12 cellular contexts compared by ENCODE assay signal in genomic region chr15:55224892-55225291, GRCh38. TPM values are rescaled to one million over a fixed set of nuclear protein-coding genes. Genes with fewer than 3 reads are reported as not detected.
A peak's percentile ranks its signal among the peaks of the same experiment; 100 is the strongest.
DNase-seq lines count a peak whose midpoint lies in the region; ATAC-seq, FAIRE-seq and TF ChIP-seq lines count a peak whose summit lies in the region.
"Had no signal": no experiment of that assay in that cellular context is flagged by ENCODE, and none has a peak within 500 bp of the region (broad histone marks: within the 10 kb centered on the region; RNA-seq: fewer than 3 reads in every experiment).

No MANE protein-coding gene starts in this region.

- H2BK15ac ChIP-seq in mesendoderm (replicated peaks; ENCODE audit: low read depth): no peak overlapping the region

- no peaks in the 10 kb centered on the region for H3K79me2 ChIP-seq in mesendoderm (ENCODE audit: control insufficient read depth, insufficient read depth, low read length)

- H3K18ac ChIP-seq in mesendoderm (ENCODE audit: low read length): no peak overlapping the region

- H3K4me1 Mint-ChIP-seq in activated B cell treated with CpG ODN at 0.5 μM for 24 hours: peaks cover 52% of the 10 kb centered on the region
- peaks cover 47% of the 10 kb centered on the region for H3K4me1 Mint-ChIP-seq in stimulated activated memory B cell treated with anti-CD40 and anti-IgM and Interleukin-4, amounts not matched to agents 10 μg/mL and 1 μg/mL and 100 μg/mL, for 72 hours

- H3K4me3 ChIP-seq in mesendoderm (ENCODE audit: low read length): no peak overlapping the region
- H3K4me3 ChIP-seq: coronary artery had no signal

- H3K36me3 ChIP-seq in mesendoderm (ENCODE audit: control insufficient read depth, insufficient read depth, low read length): no peaks in the 10 kb centered on the region

- H4K8ac ChIP-seq in mesendoderm (ENCODE audit: low read depth, low read length): no peak overlapping the region

- no peak overlapping the region for H2AK5ac ChIP-seq in mesendoderm (ENCODE audit: low read length)

- no peak for TF ChIP-seq CTCF in activated B cell treated with CpG ODN at 0.5 μM for 24 hours (IDR thresholded peaks at IDR 0.05)

- no peaks in the 10 kb centered on the region for H3K79me1 ChIP-seq in mesendoderm (ENCODE audit: low read length)

- no peaks in the 10 kb centered on the region for H3K4me1 ChIP-seq in mesendoderm (ENCODE audit: control insufficient read depth, low read depth, low read length)

- intact Hi-C loops in activated B cell treated with CpG ODN at 0.5 μM for 24 hours (cut with micrococcal nuclease): loop anchor here (5.0 to 10.0 kb wide), 3 partner anchors 32 to 60 kb away; no protein-coding TSS in a partner anchor

- no peak for DNase-seq in GM18507 (ENCODE audit: extremely low spot score, insufficient read length, low read depth)
- DNase-seq in activated B cell treated with CpG ODN at 0.5 μM for 24 hours: no peak
- peak; percentile 19 for DNase-seq in mesendoderm
- no peak for DNase-seq in NCI-H2171 (lab: John Stamatoyannopoulos, UW)
- DNase-seq in DMS153 (lab: John Stamatoyannopoulos, UW): no peak
- no peak for DNase-seq in activated CD8-positive, alpha-beta memory T cell treated with anti-CD3 and anti-CD28 coated beads for 24 hours
- DNase-seq: DMS53, NCI-H1436, SHP77 had no signal

- H4K5ac ChIP-seq in mesendoderm (ENCODE audit: low read length): no peak overlapping the region

- H3K9me3 Mint-ChIP-seq in activated B cell treated with CpG ODN at 0.5 μM for 24 hours: no peaks in the 10 kb centered on the region
- no peaks in the 10 kb centered on the region for H3K9me3 Mint-ChIP-seq in stimulated activated memory B cell treated with anti-CD40 and anti-IgM and Interleukin-4, amounts not matched to agents 10 μg/mL and 1 μg/mL and 100 μg/mL, for 72 hours

- H3K27me3 ChIP-seq in mesendoderm (ENCODE audit: insufficient read depth, low read length, poor library complexity): no peaks in the 10 kb centered on the region

- CTCF ChIA-PET in activated B cell treated with CpG ODN at 0.5 μM for 24 hours (lab: Charles Lee): no interaction called here

- POLR2A ChIA-PET in activated B cell treated with CpG ODN at 0.5 μM for 24 hours (lab: Charles Lee): no interaction called here

- H3K56ac ChIP-seq in mesendoderm (ENCODE audit: low read length): no peak overlapping the region

- H3K36me3 Mint-ChIP-seq in activated B cell treated with CpG ODN at 0.5 μM for 24 hours (ENCODE audit: low read depth): peaks cover 15% of the 10 kb centered on the region
- H3K36me3 Mint-ChIP-seq in stimulated activated memory B cell treated with anti-CD40 and anti-IgM and Interleukin-4, amounts not matched to agents 10 μg/mL and 1 μg/mL and 100 μg/mL, for 72 hours: peaks cover 34% of the 10 kb centered on the region

- no peak overlapping the region for H3K23ac ChIP-seq in mesendoderm (ENCODE audit: low read length)

- H3K4me3 Mint-ChIP-seq in activated B cell treated with CpG ODN at 0.5 μM for 24 hours: no peak overlapping the region
- H3K4me3 Mint-ChIP-seq in stimulated activated memory B cell treated with anti-CD40 and anti-IgM and Interleukin-4, amounts not matched to agents 10 μg/mL and 1 μg/mL and 100 μg/mL, for 72 hours: no peak overlapping the region

- H3K4ac ChIP-seq in mesendoderm (ENCODE audit: low read depth, low read length): no peak overlapping the region

- peak overlapping the region; percentile 42 for H3K27ac Mint-ChIP-seq in activated B cell treated with CpG ODN at 0.5 μM for 24 hours
- no peak overlapping the region for H3K27ac Mint-ChIP-seq in stimulated activated memory B cell treated with anti-CD40 and anti-IgM and Interleukin-4, amounts not matched to agents 10 μg/mL and 1 μg/mL and 100 μg/mL, for 72 hours

- ATAC-seq in HG03442 (IDR thresholded peaks at IDR 0.05; ENCODE audit: unreplicated experiment): peak; percentile 40
- ATAC-seq in activated B cell treated with CpG ODN at 0.5 μM for 24 hours (ENCODE audit: low read depth): no peak
- ATAC-seq in stimulated activated memory B cell treated with anti-CD40 and anti-IgM and Interleukin-4, amounts not matched to agents 10 μg/mL and 1 μg/mL and 100 μg/mL, for 72 hours: no peak

- no peaks in the 10 kb centered on the region for H3K27me3 Mint-ChIP-seq in activated B cell treated with CpG ODN at 0.5 μM for 24 hours
- no peaks in the 10 kb centered on the region for H3K27me3 Mint-ChIP-seq in stimulated activated memory B cell treated with anti-CD40 and anti-IgM and Interleukin-4, amounts not matched to agents 10 μg/mL and 1 μg/mL and 100 μg/mL, for 72 hours

- no peak overlapping the region for H2BK5ac ChIP-seq in mesendoderm (ENCODE audit: low read length)

- peak; percentile 56 for FAIRE-seq in GM18507 (lab: Jason Lieb, UNC)

- H3K4me2 ChIP-seq in mesendoderm (ENCODE audit: low read length): no peak overlapping the region

- H3K9ac ChIP-seq in mesendoderm (ENCODE audit: low read length): no peak overlapping the region

- no peak overlapping the region for H2BK120ac ChIP-seq in mesendoderm (ENCODE audit: low read depth, low read length)

- H3K27ac ChIP-seq in mesendoderm (ENCODE audit: low read depth, low read length): no peak overlapping the region
- H3K27ac ChIP-seq: coronary artery had no signal

RNA-seq across cellular contexts. Expression of gene RSL24D1, which starts 28.2 kb away (rescaled TPM):
- 90.0 and 99.5 TPM in 2 replicates for total RNA-seq in activated B cell treated with CpG ODN at 0.5 μM for 24 hours
- 138 TPM for polyA plus RNA-seq in mesendoderm (2013, experiment 1 of 2)
- 141 TPM for polyA plus RNA-seq in mesendoderm (2013, experiment 2 of 2)
